Comparison of ENCODE assay signal across 27 cellular contexts in the genomic region with DNA sequence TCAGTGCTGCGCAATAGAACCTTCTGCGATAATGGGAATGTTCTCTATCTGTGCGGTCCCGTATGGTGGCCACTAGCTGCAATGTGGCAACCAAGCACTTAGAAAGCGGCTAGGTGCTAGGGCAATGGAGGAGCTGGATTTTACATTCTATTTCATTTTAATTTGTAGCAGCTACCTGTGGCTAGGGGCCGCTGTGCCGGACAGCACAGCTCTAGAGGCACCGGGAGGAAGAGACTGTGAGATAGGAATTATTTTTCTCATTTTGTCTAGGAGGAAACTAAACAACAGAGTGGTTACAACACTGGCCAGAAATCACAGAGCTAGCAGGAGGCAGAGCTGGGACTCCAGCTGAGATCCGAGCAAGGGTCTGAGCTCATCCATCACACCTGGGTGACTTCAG.
"Had no signal": no experiment of that assay in that cellular context is flagged by ENCODE, and none has a peak within 500 bp of the region (broad histone marks: within the 10 kb centered on the region; RNA-seq: fewer than 3 reads in every experiment).

No MANE protein-coding gene starts in this region.

- H2AFZ ChIP-seq: PC-9 had no signal

- H3K36me3 Mint-ChIP-seq: activated naive CD8-positive, alpha-beta T cell; T-cell had no signal

- ATAC-seq: activated CD8-positive, alpha-beta T cell treated with anti-CD3 and anti-CD28 coated beads, Interleukin-2, amount 10 ng/mL, durations not matched to agents 7 days and 5 days; activated naive CD8-positive, alpha-beta T cell treated with anti-CD3 and anti-CD28 coated beads, Interleukin-2, amount 50 U/mL, for 24 hours; Right ventricle myocardium inferior; SK-N-SH treated with all-trans-retinoic acid at 6 μM for 48 hours; T-cell had no signal

- H3K27me3 Mint-ChIP-seq: activated naive CD8-positive, alpha-beta T cell; activated naive CD8-positive, alpha-beta T cell treated with anti-CD3 and anti-CD28 coated beads, Interleukin-2, amount 50 U/mL, for 24 hours had no signal

- H3K4me2 ChIP-seq: PC-9 had no signal

- H3K4me3 Mint-ChIP-seq: activated CD4-positive, alpha-beta T cell treated with anti-CD3 and anti-CD28 coated beads, Interleukin-2, amount 10 ng/mL, durations not matched to agents 24 days and 14 days; activated CD8-positive, alpha-beta T cell treated with anti-CD3 and anti-CD28 coated beads, Interleukin-2, amount 10 ng/mL, durations not matched to agents 7 days and 5 days; activated naive CD8-positive, alpha-beta T cell; activated naive CD8-positive, alpha-beta T cell treated with anti-CD3 and anti-CD28 coated beads, Interleukin-2, amount 50 U/mL, for 24 hours; activated T-cell treated with anti-CD3 and anti-CD28 coated beads, Interleukin-2, amount 50 U/mL, for 24 hours; T-cell had no signal

- H3K4me3 ChIP-seq: PC-9 had no signal

- H3K9me3 Mint-ChIP-seq: activated CD4-positive, alpha-beta T cell treated with anti-CD3 and anti-CD28 coated beads, Interleukin-2, amount 10 ng/mL, durations not matched to agents 24 days and 14 days; activated naive CD8-positive, alpha-beta T cell treated with anti-CD3 and anti-CD28 coated beads, Interleukin-2, amount 50 U/mL, for 24 hours; activated T-cell treated with anti-CD3 and anti-CD28 coated beads, Interleukin-2, amount 50 U/mL, for 24 hours; activated T-helper 2 cell treated with anti-CD3 and anti-CD28 coated beads, Interferon-gamma antibody, Interleukin-2, Interleukin-4, amounts not matched to agents 10 μg/mL and 5 μg/mL and 100 μg/mL, durations not matched to agents 14 hours and 24 hours and 36 hours; T-cell had no signal

- H3K27ac ChIP-seq: PC-9, RWPE1, VCaP had no signal

- DNase-seq: activated CD4-positive, alpha-beta T cell treated with anti-CD3 and anti-CD28 coated beads, Interleukin-2, amount 10 ng/mL, durations not matched to agents 24 days and 14 days; activated CD4-positive, alpha-beta T cell treated with anti-CD3 and anti-CD28 coated beads, Interleukin-2, amount 50 U/mL, for 4 hours; activated CD8-positive, alpha-beta T cell treated with anti-CD3 and anti-CD28 coated beads, Interleukin-2, amount 10 ng/mL, durations not matched to agents 7 days and 5 days; activated gamma-delta T cell; activated naive CD4-positive, alpha-beta T cell treated with Interleukin-2 at 50 U/mL for 16 hours; activated naive CD8-positive, alpha-beta T cell treated with anti-CD3 and anti-CD28 coated beads, Interleukin-2, amount 50 U/mL, for 24 hours; activated T-cell treated with anti-CD3 and anti-CD28 coated beads, Interleukin-2, amount 50 U/mL, for 24 hours; anterior cingulate cortex; IMR-90; Karpas-422; KBM-7; NCI-H1048; NCI-H1105 treated with DMSO at 0.1 percent for 48 hours; NCI-H1694; NCI-H2029; NCI-H345; PC-9; SIG-M5; T-cell; T-helper 2 cell; T-helper 9 cell had no signal

- H3K27ac Mint-ChIP-seq: activated CD4-positive, alpha-beta T cell treated with anti-CD3 and anti-CD28 coated beads, Interleukin-2, amount 10 ng/mL, durations not matched to agents 24 days and 14 days; activated CD8-positive, alpha-beta T cell treated with anti-CD3 and anti-CD28 coated beads, Interleukin-2, amount 10 ng/mL, durations not matched to agents 7 days and 5 days; activated naive CD8-positive, alpha-beta T cell; activated naive CD8-positive, alpha-beta T cell treated with anti-CD3 and anti-CD28 coated beads, Interleukin-2, amount 50 U/mL, for 24 hours; activated T-cell treated with anti-CD3 and anti-CD28 coated beads, Interleukin-2, amount 50 U/mL, for 24 hours; activated T-helper 2 cell treated with anti-CD3 and anti-CD28 coated beads, Interferon-gamma antibody, Interleukin-2, Interleukin-4, amounts not matched to agents 10 μg/mL and 5 μg/mL and 100 μg/mL, durations not matched to agents 14 hours and 24 hours and 36 hours; T-cell had no signal

- H3K4me1 Mint-ChIP-seq: activated naive CD8-positive, alpha-beta T cell treated with anti-CD3 and anti-CD28 coated beads, Interleukin-2, amount 50 U/mL, for 24 hours had no signal
